In the genomic region with DNA sequence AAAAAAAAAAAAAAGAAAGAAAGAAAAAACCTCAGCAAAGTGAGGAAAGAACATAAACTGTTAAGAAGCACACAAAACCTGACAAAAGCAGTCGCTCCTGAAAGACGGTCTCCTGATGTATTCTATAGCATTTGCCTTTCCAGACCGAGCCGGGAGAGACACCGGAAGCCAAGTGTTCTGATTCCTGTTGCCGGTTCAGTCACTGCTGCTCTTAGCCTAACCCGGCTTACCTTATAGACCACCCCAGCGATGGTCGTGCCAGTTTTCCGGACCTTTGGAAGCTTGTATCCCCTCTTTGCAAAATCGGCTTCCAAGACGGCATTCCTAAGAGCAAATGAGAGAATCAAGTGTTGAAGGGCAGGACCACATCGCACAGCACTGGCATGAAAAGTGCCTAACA, we compare ENCODE assay signal across 7 cellular contexts. TPM values are rescaled to one million over a fixed set of nuclear protein-coding genes. Genes with fewer than 3 reads are reported as not detected.
A peak's percentile ranks its signal among the peaks of the same experiment; 100 is the strongest.
DNase-seq lines count a peak whose midpoint lies in the region; ATAC-seq, FAIRE-seq and TF ChIP-seq lines count a peak whose summit lies in the region.

No MANE protein-coding gene starts in this region.

- no peak for FAIRE-seq in small intestine (lab: Jason Lieb, UNC)

- H3K4me3 ChIP-seq in HAP-1 (peak overlapping the region; percentile 78), right cardiac atrium (ENCODE audit: low read length) (peak overlapping the region; percentile 90), small intestine (ENCODE audit: low read depth in 1 of 2, low read length in 2 of 2) (peak overlapping the region; percentile 72 to 81)

- H3K9me3 ChIP-seq in HAP-1, result 0 out of 2 replicates have a peak, but pooled peaks cover 2% of the 10 kb centered on the region
- no peaks in the 10 kb centered on the region for H3K9me3 ChIP-seq in right cardiac atrium (ENCODE audit: control insufficient read depth, low read length)
- H3K9me3 ChIP-seq in small intestine (ENCODE audit: control insufficient read depth, low read depth), result no peaks in the 10 kb centered on the region

- H3K4me1 ChIP-seq in HAP-1, result peaks cover 4% of the 10 kb centered on the region
- H3K4me1 ChIP-seq in right cardiac atrium (ENCODE audit: control insufficient read depth, insufficient read depth, low read length), result peaks cover 2% of the 10 kb centered on the region
- H3K4me1 ChIP-seq in small intestine (ENCODE audit: control insufficient read depth in 2 of 2, insufficient read depth in 1 of 2, low read depth in 1 of 2, low read length in 1 of 2), result peaks cover 0 to 3% of the 10 kb centered on the region in 2 donors

- in situ Hi-C loops in HAP-1 (cut with MboI; ENCODE audit: low sequenced_read_pairs), result loop anchor here (5.0 to 25.0 kb wide), 2 partner anchors 118 to 298 kb away; no protein-coding TSS in a partner anchor
- in situ Hi-C loops in KBM-7 (cut with MboI; ENCODE audit: low pct_unique_long_range_greater_than_20kb, low sequenced_read_pairs), result no loop called here

- intact Hi-C loops in right cardiac atrium (cut with DNase I), result loop anchor here in 2 of 4 donors (5.0 kb wide), 1 partner anchor 123 kb away; no protein-coding TSS in a partner anchor

- WGBS in right cardiac atrium, result 15% methylated on average over 13 of the region's 13 CpGs
- 16 to 19% (median 18%) methylated on average over 13 of the region's 13 CpGs for WGBS in small intestine, 3 donors

- peak in 1 of 2 donors; percentile 18 for ATAC-seq in right cardiac atrium

- H3K27me3 ChIP-seq in HAP-1 (ENCODE audit: low read depth) (no peaks in the 10 kb centered on the region), right cardiac atrium (ENCODE audit: control insufficient read depth, insufficient read depth) (no peaks in the 10 kb centered on the region), small intestine (ENCODE audit: control insufficient read depth in 2 of 2, insufficient read depth in 2 of 2, low read length in 2 of 2) (no peaks in the 10 kb centered on the region)

- peak overlapping the region; percentile 80 for H3K27ac ChIP-seq in VCaP
- no peak overlapping the region for H3K27ac ChIP-seq in right cardiac atrium (ENCODE audit: low read length)
- peak overlapping the region; percentile 59 to 83 for H3K27ac ChIP-seq in small intestine (ENCODE audit: low read depth in 1 of 2, low read length in 1 of 2)

- no peak for TF ChIP-seq CTCF in VCaP (conservative IDR thresholded peaks at IDR 0.05)

- peaks cover 36% of the 10 kb centered on the region for H3K36me3 ChIP-seq in HAP-1 (replicated peaks)
- H3K36me3 ChIP-seq in small intestine (ENCODE audit: control insufficient read depth in 2 of 2, insufficient read depth in 2 of 2, low read length in 2 of 2), result peaks cover 8 to 17% of the 10 kb centered on the region in 2 donors

- DNase-seq in HAP-1 (ENCODE audit: low spot score in 2 of 2) (no peak), right cardiac atrium (no peak), small intestine (no peak), SK-N-DZ (ENCODE audit: low spot score) (no peak), KBM-7 (no peak)
- DNase-seq in activated CD4-positive, alpha-beta T cell treated with anti-CD3 and anti-CD28 coated beads for 48 hours, result no peak

RNA-seq across cellular contexts. Expression of a gene that starts 0.6 kb away (rescaled TPM):
- 100 to 1,000 TPM; 130 to 152 (median 137) TPM for total RNA-seq in right cardiac atrium
- 203 TPM for polyA plus RNA-seq in right cardiac atrium
- polyA plus RNA-seq in small intestine, result 100 to 1,000 TPM; 183 to 221 (median 194) TPM
- polyA plus RNA-seq in SK-N-DZ (2014; cell fraction: cytosol; rRNA removed), result 388 and 390 TPM in 2 replicates
- polyA plus RNA-seq in SK-N-DZ (2014; cell fraction: nucleus; rRNA removed), result 169 and 238 TPM in 2 replicates

RNA-seq across cellular contexts. Expression of a gene that starts 35.6 kb away (rescaled TPM):
- total RNA-seq in right cardiac atrium, result under 1 TPM in 2 of 4 donors, not detected in 2; 0.15 to 0.29 TPM
- 0.05 TPM for polyA plus RNA-seq in right cardiac atrium
- polyA plus RNA-seq in small intestine, result not detected
- polyA plus RNA-seq in SK-N-DZ (2014; cell fraction: cytosol; rRNA removed), result not detected in 2 replicates
- not detected in 2 replicates for polyA plus RNA-seq in SK-N-DZ (2014; cell fraction: nucleus; rRNA removed)
